ENCODE assay signal across 15 cellular contexts in genomic region chr14:94598506-94598815, GRCh38. TPM values are rescaled to one million over a fixed set of nuclear protein-coding genes. Genes with fewer than 3 reads are reported as not detected.
DNase-seq lines count a peak whose midpoint lies in the region; ATAC-seq and TF ChIP-seq lines count a peak whose summit lies in the region.
"Had no signal": no experiment of that assay in that cellular context is flagged by ENCODE, and none has a peak within 500 bp of the region (broad histone marks: within the 10 kb centered on the region; RNA-seq: fewer than 3 reads in every experiment).

No MANE protein-coding gene starts in this region.

- H3K27ac ChIP-seq in VCaP = peak overlapping the region; percentile 63
- peak overlapping the region; percentile 75 to 86 for H3K27ac ChIP-seq in esophagus (ENCODE audit: low read depth in 2 of 2, low read length in 1 of 2)
- H3K27ac ChIP-seq in osteoblast (ENCODE audit: low read depth, low read length) = peak overlapping the region; percentile 79
- peak overlapping the region; percentile 83 for H3K27ac ChIP-seq in vagina
- H3K27ac ChIP-seq: SJCRH30 had no signal

- intact Hi-C loops in vagina (cut with DNase I) = no loop called here

- H3K27me3 ChIP-seq in esophagus (ENCODE audit: control insufficient read depth in 1 of 2, insufficient read depth in 2 of 2, low read length in 2 of 2) (no peaks in the 10 kb centered on the region), osteoblast (ENCODE audit: insufficient read depth, low read length) (no peaks in the 10 kb centered on the region), vagina (no peaks in the 10 kb centered on the region)
- H3K27me3 ChIP-seq: SJCRH30 had no signal

- peak overlapping the region; percentile 7 for H3K4me2 ChIP-seq in osteoblast (ENCODE audit: insufficient read depth, low read length)

- H3K4me1 ChIP-seq in esophagus (ENCODE audit: control insufficient read depth in 2 of 2, insufficient read depth in 2 of 2, low read length in 1 of 2) = peaks cover 2 to 19% of the 10 kb centered on the region in 2 donors
- H3K4me1 ChIP-seq in osteoblast (ENCODE audit: insufficient read depth, low read length) = peaks cover 35% of the 10 kb centered on the region
- H3K4me1 ChIP-seq in vagina = peaks cover 53% of the 10 kb centered on the region

- H4K20me1 ChIP-seq in osteoblast (ENCODE audit: insufficient read depth, low read length) = no peaks in the 10 kb centered on the region

- TF ChIP-seq CTCF in VCaP (conservative IDR thresholded peaks at IDR 0.05) = no peak
- no peak for TF ChIP-seq CTCF in osteoblast (IDR thresholded peaks at IDR 0.05; ENCODE audit: extremely low read depth, low read depth, low read length)
- no peak for TF ChIP-seq CTCF in vagina (IDR thresholded peaks at IDR 0.05)

- no peak for TF ChIP-seq POLR2A in vagina (IDR thresholded peaks at IDR 0.05)

- DNase-seq in osteoblast (ENCODE audit: insufficient read length, low spot score, missing footprints) (no peak), vagina (ENCODE audit: extremely low spot score in 2 of 2) (no peak), hepatic stellate cell (ENCODE audit: low spot score) (no peak), cerebellum (ENCODE audit: low spot score) (no peak)
- DNase-seq: activated CD8-positive, alpha-beta T cell treated with anti-CD3 and anti-CD28 coated beads for 36 hours; CD8-positive, alpha-beta T cell; stimulated activated CD4-positive, alpha-beta T cell treated with anti-CD3 and anti-CD28 coated beads, Interleukin-2, amount 100 ng/mL, for 24 hours had no signal

- no peak for ATAC-seq in GM18867 (IDR thresholded peaks at IDR 0.05; ENCODE audit: unreplicated experiment)
- ATAC-seq: activated CD8-positive, alpha-beta T cell treated with anti-CD3 and anti-CD28 coated beads for 36 hours; CD8-positive, alpha-beta T cell had no signal

- no peaks in the 10 kb centered on the region for H3K9me3 ChIP-seq in esophagus (ENCODE audit: control insufficient read depth in 2 of 2, insufficient read depth in 1 of 2, low read depth in 1 of 2, low read length in 1 of 2)
- no peaks in the 10 kb centered on the region for H3K9me3 ChIP-seq in osteoblast (ENCODE audit: low read depth, low read length)
- H3K9me3 ChIP-seq in vagina = no peaks in the 10 kb centered on the region
- H3K9me3 ChIP-seq: SJCRH30 had no signal

- H3K36me3 ChIP-seq in esophagus (ENCODE audit: control insufficient read depth in 2 of 2, insufficient read depth in 2 of 2, low read length in 1 of 2) (no peaks in the 10 kb centered on the region), osteoblast (ENCODE audit: insufficient read depth, low read length) (no peaks in the 10 kb centered on the region), vagina (no peaks in the 10 kb centered on the region)
- H3K36me3 ChIP-seq: SJCRH30 had no signal

- H3K4me3 ChIP-seq in esophagus (ENCODE audit: low read depth in 1 of 2, low read length in 2 of 2) (no peak overlapping the region), osteoblast (ENCODE audit: insufficient read depth, low read length) (no peak overlapping the region), vagina (no peak overlapping the region)
- H3K4me3 ChIP-seq: SJCRH30 had no signal

- 64 to 75% methylated on average over 7 of the region's 7 CpGs for WGBS in esophagus, 2 donors

- no peaks in the 10 kb centered on the region for H3K79me2 ChIP-seq in osteoblast (ENCODE audit: insufficient read depth, low read length)

- H2AFZ ChIP-seq in osteoblast (ENCODE audit: low read length) = no peak overlapping the region

RNA-seq across cellular contexts. Expression of gene SERPINA3, which starts 13.7 kb away (rescaled TPM):
- polyA plus RNA-seq in esophagus = 10 to 100 TPM in 1 of 2 donors, 1 to 10 TPM in 1; 8.9 to 30.5 TPM
- 2.7 and 5.1 TPM in 2 replicates for total RNA-seq in osteoblast
- total RNA-seq in vagina = 328 TPM
- total RNA-seq in cerebellum = 0.73 TPM
- total RNA-seq: activated CD8-positive, alpha-beta T cell treated with anti-CD3 and anti-CD28 coated beads for 36 hours; activated T-helper 2 cell treated with anti-CD3 and anti-CD28 coated beads, Interferon-gamma antibody, Interleukin-2, Interleukin-4, amounts not matched to agents 10 μg/mL and 5 μg/mL and 100 μg/mL, durations not matched to agents 14 hours and 24 hours and 36 hours; CD8-positive, alpha-beta T cell; lung microvascular endothelial cell; SJCRH30 had no signal

RNA-seq across cellular contexts. Expression of gene SERPINA5, which starts 17.2 kb away (rescaled TPM):
- polyA plus RNA-seq in esophagus = under 1 TPM; 0.10 to 0.16 TPM
- 0.36 and 0.59 TPM in 2 replicates for total RNA-seq in osteoblast
- total RNA-seq in vagina = 3.7 TPM
- 0.36 TPM for total RNA-seq in cerebellum
- total RNA-seq: activated CD8-positive, alpha-beta T cell treated with anti-CD3 and anti-CD28 coated beads for 36 hours; activated T-helper 2 cell treated with anti-CD3 and anti-CD28 coated beads, Interferon-gamma antibody, Interleukin-2, Interleukin-4, amounts not matched to agents 10 μg/mL and 5 μg/mL and 100 μg/mL, durations not matched to agents 14 hours and 24 hours and 36 hours; CD8-positive, alpha-beta T cell had no signal

RNA-seq across cellular contexts. Expression of gene SERPINA4, which starts 37.2 kb away (rescaled TPM):
- polyA plus RNA-seq in esophagus = not detected
- total RNA-seq in osteoblast (not detected in 2 replicates), vagina (not detected), cerebellum (not detected)
- total RNA-seq: activated CD8-positive, alpha-beta T cell treated with anti-CD3 and anti-CD28 coated beads for 36 hours; activated T-helper 2 cell treated with anti-CD3 and anti-CD28 coated beads, Interferon-gamma antibody, Interleukin-2, Interleukin-4, amounts not matched to agents 10 μg/mL and 5 μg/mL and 100 μg/mL, durations not matched to agents 14 hours and 24 hours and 36 hours; CD8-positive, alpha-beta T cell; LHCN-M2; lung microvascular endothelial cell; omental fat pad; SJCRH30 had no signal

Comparison
In these comparisons a context has a peak if more than half of its experiments do, and no peak if none do; other contexts are left out.
1. RNA of gene SERPINA3, which starts 13.7 kb away (total RNA-seq): 328 TPM in vagina (single experiment); 2.7 to 5.1 TPM in osteoblast and 0.73 TPM in cerebellum (single experiment); every median in the first group is over 10 times any median in the second.
2. Peak in every context shown above with its lines, with median percentiles within 50 percentile points of each other: H3K27ac ChIP-seq.